In the genomic region with DNA sequence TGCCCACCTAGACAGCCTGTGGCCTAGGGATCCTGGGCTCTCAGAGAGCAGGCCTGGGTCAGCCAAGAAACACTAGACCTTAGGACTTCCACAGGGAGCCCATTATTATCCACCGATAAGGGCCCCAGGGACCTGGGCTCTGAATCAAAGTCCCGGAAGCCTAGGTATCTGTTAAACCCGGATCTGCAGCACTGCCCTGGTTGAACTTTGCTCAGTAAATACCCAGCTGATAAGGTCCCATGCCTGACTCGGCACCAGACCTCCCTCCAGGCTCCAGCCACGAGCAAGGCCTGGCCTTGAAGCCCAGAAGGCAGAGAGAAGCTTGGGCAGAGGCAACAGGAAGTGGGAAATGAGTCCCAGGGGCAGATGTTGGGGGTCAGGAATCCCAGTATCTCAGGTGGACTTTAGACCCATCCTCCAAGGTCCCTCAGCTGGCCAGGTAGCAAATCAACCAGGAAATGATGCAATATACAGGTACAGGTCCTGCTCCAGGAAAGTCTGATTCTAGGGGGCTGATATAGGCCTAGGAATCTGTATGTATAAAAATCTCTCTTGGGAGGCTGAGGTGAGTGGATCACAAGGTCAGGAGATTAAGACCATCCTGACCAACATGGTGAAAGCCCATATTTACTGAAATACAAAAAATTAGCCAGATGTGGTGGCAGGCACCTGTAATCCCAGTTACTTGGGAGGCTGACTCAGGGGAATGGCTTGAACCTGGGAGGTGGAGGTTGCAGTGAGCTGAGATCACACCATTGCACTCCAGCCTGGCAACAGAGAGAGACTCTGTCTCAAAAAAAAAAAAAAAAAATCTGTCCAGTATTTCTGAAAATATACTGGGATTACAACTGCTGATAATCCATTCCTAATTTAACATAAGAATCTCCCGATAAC, we compare ENCODE assay signal across 1 cellular context.
TF ChIP-seq lines count a peak whose summit lies in the region.

No MANE protein-coding gene starts in this region.

TF ChIP-seq in HepG2, 621 proteins besides CTCF, POLR2A, EP300 and RAD21 (continues in another document):
- TF ChIP-seq ZFP41 (CRISPR knock-in tag; IDR thresholded peaks at IDR 0.05; ENCODE audit: borderline replicate concordance) (peak; percentile 81; the same call in 1 of the 2 replicates), SIN3A (IDR thresholded peaks at IDR 0.05; ENCODE audit: borderline replicate concordance, low read depth, low read length) (no peak), CBX5 (CRISPR knock-in tag; IDR thresholded peaks at IDR 0.05; ENCODE audit: borderline replicate concordance) (peak; percentile 91; the same call in 1 of the 2 replicates), NR2F1 (CRISPR knock-in tag; IDR thresholded peaks at IDR 0.05) (peak; percentile 81), PAX8 (CRISPR knock-in tag; IDR thresholded peaks at IDR 0.05; ENCODE audit: borderline replicate concordance) (0 out of 2 replicates have a peak, but pooled peaks have one; percentile 76), SSRP1 (CRISPR knock-in tag; IDR thresholded peaks at IDR 0.05) (no peak), ERF (CRISPR knock-in tag; IDR thresholded peaks at IDR 0.05) (peak; percentile 91; the same call in 1 of the 2 replicates), ZBTB3 (CRISPR knock-in tag; IDR thresholded peaks at IDR 0.05; ENCODE audit: borderline replicate concordance, low read depth) (peak; percentile 97), ZNF296 (CRISPR knock-in tag; conservative IDR thresholded peaks at IDR 0.05) (peak; percentile 89; the same call in 1 of the 2 replicates), YY1 (IDR thresholded peaks at IDR 0.05; ENCODE audit: insufficient read depth, insufficient replicate concordance, low read depth, low read length) (peak; percentile 60), SATB2 (CRISPR knock-in tag; IDR thresholded peaks at IDR 0.05) (peak; percentile 78), ZNF772 (CRISPR knock-in tag; IDR thresholded peaks at IDR 0.05) (peak; percentile 92; the same call in 1 of the 2 replicates), ZNF121 (CRISPR knock-in tag; IDR thresholded peaks at IDR 0.05) (peak; percentile 85), CREM (IDR thresholded peaks at IDR 0.05) (peak; percentile 96), CREM (CRISPR knock-in tag; IDR thresholded peaks at IDR 0.05) (no peak), CEBPB (IDR thresholded peaks at IDR 0.05; ENCODE audit: borderline replicate concordance, low read depth, low read length) (peak; percentile 84), ZSCAN22 (CRISPR knock-in tag; IDR thresholded peaks at IDR 0.05) (no peak), SETDB1 (CRISPR knock-in tag; IDR thresholded peaks at IDR 0.05; ENCODE audit: borderline replicate concordance) (peak; percentile 57; the same call in 1 of the 2 replicates), HES4 (CRISPR knock-in tag; IDR thresholded peaks at IDR 0.05; ENCODE audit: borderline replicate concordance) (0 out of 2 replicates have a peak, but pooled peaks have one; percentile 40)
- TF ChIP-seq, protein P1, sequence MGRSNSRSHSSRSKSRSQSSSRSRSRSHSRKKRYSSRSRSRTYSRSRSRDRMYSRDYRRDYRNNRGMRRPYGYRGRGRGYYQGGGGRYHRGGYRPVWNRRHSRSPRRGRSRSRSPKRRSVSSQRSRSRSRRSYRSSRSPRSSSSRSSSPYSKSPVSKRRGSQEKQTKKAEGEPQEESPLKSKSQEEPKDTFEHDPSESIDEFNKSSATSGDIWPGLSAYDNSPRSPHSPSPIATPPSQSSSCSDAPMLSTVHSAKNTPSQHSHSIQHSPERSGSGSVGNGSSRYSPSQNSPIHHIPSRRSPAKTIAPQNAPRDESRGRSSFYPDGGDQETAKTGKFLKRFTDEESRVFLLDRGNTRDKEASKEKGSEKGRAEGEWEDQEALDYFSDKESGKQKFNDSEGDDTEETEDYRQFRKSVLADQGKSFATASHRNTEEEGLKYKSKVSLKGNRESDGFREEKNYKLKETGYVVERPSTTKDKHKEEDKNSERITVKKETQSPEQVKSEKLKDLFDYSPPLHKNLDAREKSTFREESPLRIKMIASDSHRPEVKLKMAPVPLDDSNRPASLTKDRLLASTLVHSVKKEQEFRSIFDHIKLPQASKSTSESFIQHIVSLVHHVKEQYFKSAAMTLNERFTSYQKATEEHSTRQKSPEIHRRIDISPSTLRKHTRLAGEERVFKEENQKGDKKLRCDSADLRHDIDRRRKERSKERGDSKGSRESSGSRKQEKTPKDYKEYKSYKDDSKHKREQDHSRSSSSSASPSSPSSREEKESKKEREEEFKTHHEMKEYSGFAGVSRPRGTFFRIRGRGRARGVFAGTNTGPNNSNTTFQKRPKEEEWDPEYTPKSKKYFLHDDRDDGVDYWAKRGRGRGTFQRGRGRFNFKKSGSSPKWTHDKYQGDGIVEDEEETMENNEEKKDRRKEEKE (IDR thresholded peaks at IDR 0.05): no peak
- TF ChIP-seq, protein P2, sequence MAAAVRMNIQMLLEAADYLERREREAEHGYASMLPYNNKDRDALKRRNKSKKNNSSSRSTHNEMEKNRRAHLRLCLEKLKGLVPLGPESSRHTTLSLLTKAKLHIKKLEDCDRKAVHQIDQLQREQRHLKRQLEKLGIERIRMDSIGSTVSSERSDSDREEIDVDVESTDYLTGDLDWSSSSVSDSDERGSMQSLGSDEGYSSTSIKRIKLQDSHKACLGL (CRISPR knock-in tag; IDR thresholded peaks at IDR 0.05): no peak
- TF ChIP-seq, protein P3, sequence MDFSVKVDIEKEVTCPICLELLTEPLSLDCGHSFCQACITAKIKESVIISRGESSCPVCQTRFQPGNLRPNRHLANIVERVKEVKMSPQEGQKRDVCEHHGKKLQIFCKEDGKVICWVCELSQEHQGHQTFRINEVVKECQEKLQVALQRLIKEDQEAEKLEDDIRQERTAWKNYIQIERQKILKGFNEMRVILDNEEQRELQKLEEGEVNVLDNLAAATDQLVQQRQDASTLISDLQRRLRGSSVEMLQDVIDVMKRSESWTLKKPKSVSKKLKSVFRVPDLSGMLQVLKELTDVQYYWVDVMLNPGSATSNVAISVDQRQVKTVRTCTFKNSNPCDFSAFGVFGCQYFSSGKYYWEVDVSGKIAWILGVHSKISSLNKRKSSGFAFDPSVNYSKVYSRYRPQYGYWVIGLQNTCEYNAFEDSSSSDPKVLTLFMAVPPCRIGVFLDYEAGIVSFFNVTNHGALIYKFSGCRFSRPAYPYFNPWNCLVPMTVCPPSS (IDR thresholded peaks at IDR 0.05): no peak
- TF ChIP-seq, protein P4, sequence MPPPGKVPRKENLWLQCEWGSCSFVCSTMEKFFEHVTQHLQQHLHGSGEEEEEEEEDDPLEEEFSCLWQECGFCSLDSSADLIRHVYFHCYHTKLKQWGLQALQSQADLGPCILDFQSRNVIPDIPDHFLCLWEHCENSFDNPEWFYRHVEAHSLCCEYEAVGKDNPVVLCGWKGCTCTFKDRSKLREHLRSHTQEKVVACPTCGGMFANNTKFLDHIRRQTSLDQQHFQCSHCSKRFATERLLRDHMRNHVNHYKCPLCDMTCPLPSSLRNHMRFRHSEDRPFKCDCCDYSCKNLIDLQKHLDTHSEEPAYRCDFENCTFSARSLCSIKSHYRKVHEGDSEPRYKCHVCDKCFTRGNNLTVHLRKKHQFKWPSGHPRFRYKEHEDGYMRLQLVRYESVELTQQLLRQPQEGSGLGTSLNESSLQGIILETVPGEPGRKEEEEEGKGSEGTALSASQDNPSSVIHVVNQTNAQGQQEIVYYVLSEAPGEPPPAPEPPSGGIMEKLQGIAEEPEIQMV (CRISPR knock-in tag; IDR thresholded peaks at IDR 0.05; ENCODE audit: low read depth): peak; percentile 26; the same call in 1 of the 2 replicates
- TF ChIP-seq, protein P5, sequence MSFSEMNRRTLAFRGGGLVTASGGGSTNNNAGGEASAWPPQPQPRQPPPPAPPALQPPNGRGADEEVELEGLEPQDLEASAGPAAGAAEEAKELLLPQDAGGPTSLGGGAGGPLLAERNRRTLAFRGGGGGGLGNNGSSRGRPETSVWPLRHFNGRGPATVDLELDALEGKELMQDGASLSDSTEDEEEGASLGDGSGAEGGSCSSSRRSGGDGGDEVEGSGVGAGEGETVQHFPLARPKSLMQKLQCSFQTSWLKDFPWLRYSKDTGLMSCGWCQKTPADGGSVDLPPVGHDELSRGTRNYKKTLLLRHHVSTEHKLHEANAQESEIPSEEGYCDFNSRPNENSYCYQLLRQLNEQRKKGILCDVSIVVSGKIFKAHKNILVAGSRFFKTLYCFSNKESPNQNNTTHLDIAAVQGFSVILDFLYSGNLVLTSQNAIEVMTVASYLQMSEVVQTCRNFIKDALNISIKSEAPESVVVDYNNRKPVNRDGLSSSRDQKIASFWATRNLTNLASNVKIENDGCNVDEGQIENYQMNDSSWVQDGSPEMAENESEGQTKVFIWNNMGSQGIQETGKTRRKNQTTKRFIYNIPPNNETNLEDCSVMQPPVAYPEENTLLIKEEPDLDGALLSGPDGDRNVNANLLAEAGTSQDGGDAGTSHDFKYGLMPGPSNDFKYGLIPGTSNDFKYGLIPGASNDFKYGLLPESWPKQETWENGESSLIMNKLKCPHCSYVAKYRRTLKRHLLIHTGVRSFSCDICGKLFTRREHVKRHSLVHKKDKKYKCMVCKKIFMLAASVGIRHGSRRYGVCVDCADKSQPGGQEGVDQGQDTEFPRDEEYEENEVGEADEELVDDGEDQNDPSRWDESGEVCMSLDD (CRISPR knock-in tag; IDR thresholded peaks at IDR 0.05; ENCODE audit: borderline replicate concordance): peak; percentile 93
- TF ChIP-seq, protein P6, sequence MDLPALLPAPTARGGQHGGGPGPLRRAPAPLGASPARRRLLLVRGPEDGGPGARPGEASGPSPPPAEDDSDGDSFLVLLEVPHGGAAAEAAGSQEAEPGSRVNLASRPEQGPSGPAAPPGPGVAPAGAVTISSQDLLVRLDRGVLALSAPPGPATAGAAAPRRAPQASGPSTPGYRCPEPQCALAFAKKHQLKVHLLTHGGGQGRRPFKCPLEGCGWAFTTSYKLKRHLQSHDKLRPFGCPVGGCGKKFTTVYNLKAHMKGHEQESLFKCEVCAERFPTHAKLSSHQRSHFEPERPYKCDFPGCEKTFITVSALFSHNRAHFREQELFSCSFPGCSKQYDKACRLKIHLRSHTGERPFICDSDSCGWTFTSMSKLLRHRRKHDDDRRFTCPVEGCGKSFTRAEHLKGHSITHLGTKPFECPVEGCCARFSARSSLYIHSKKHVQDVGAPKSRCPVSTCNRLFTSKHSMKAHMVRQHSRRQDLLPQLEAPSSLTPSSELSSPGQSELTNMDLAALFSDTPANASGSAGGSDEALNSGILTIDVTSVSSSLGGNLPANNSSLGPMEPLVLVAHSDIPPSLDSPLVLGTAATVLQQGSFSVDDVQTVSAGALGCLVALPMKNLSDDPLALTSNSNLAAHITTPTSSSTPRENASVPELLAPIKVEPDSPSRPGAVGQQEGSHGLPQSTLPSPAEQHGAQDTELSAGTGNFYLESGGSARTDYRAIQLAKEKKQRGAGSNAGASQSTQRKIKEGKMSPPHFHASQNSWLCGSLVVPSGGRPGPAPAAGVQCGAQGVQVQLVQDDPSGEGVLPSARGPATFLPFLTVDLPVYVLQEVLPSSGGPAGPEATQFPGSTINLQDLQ (CRISPR knock-in tag; IDR thresholded peaks at IDR 0.05): peak; percentile 92; the same call in 1 of the 2 replicates
- TF ChIP-seq, protein P7, sequence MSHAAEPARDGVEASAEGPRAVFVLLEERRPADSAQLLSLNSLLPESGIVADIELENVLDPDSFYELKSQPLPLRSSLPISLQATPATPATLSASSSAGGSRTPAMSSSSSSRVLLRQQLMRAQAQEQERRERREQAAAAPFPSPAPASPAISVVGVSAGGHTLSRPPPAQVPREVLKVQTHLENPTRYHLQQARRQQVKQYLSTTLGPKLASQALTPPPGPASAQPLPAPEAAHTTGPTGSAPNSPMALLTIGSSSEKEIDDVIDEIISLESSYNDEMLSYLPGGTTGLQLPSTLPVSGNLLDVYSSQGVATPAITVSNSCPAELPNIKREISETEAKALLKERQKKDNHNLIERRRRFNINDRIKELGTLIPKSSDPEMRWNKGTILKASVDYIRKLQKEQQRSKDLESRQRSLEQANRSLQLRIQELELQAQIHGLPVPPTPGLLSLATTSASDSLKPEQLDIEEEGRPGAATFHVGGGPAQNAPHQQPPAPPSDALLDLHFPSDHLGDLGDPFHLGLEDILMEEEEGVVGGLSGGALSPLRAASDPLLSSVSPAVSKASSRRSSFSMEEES (CRISPR knock-in tag; IDR thresholded peaks at IDR 0.05): peak; percentile 97
- TF ChIP-seq, protein P8, sequence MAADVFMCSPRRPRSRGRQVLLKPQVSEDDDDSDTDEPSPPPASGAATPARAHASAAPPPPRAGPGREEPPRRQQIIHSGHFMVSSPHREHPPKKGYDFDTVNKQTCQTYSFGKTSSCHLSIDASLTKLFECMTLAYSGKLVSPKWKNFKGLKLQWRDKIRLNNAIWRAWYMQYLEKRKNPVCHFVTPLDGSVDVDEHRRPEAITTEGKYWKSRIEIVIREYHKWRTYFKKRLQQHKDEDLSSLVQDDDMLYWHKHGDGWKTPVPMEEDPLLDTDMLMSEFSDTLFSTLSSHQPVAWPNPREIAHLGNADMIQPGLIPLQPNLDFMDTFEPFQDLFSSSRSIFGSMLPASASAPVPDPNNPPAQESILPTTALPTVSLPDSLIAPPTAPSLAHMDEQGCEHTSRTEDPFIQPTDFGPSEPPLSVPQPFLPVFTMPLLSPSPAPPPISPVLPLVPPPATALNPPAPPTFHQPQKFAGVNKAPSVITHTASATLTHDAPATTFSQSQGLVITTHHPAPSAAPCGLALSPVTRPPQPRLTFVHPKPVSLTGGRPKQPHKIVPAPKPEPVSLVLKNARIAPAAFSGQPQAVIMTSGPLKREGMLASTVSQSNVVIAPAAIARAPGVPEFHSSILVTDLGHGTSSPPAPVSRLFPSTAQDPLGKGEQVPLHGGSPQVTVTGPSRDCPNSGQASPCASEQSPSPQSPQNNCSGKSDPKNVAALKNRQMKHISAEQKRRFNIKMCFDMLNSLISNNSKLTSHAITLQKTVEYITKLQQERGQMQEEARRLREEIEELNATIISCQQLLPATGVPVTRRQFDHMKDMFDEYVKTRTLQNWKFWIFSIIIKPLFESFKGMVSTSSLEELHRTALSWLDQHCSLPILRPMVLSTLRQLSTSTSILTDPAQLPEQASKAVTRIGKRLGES (CRISPR knock-in tag; IDR thresholded peaks at IDR 0.05; ENCODE audit: borderline replicate concordance): peak; percentile 96
- TF ChIP-seq, protein P9, sequence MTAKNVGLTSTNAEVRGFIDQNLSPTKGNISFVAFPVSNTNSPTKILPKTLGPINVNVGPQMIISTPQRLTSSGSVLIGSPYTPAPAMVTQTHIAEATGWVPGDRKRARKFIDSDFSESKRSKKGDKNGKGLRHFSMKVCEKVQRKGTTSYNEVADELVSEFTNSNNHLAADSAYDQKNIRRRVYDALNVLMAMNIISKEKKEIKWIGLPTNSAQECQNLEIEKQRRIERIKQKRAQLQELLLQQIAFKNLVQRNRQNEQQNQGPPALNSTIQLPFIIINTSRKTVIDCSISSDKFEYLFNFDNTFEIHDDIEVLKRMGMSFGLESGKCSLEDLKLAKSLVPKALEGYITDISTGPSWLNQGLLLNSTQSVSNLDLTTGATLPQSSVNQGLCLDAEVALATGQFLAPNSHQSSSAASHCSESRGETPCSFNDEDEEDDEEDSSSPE (CRISPR knock-in tag; IDR thresholded peaks at IDR 0.05): peak; percentile 85
- TF ChIP-seq, protein P10, sequence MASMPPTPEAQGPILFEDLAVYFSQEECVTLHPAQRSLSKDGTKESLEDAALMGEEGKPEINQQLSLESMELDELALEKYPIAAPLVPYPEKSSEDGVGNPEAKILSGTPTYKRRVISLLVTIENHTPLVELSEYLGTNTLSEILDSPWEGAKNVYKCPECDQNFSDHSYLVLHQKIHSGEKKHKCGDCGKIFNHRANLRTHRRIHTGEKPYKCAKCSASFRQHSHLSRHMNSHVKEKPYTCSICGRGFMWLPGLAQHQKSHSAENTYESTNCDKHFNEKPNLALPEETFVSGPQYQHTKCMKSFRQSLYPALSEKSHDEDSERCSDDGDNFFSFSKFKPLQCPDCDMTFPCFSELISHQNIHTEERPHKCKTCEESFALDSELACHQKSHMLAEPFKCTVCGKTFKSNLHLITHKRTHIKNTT (CRISPR knock-in tag; IDR thresholded peaks at IDR 0.05): no peak
